ENCODE assay signal across 13 cellular contexts in genomic region chr6:108175176-108175591, GRCh38. TPM values are rescaled to one million over a fixed set of nuclear protein-coding genes. Genes with fewer than 3 reads are reported as not detected.
DNase-seq lines count a peak whose midpoint lies in the region; ATAC-seq, FAIRE-seq and TF ChIP-seq lines count a peak whose summit lies in the region.
"Had no signal": no experiment of that assay in that cellular context is flagged by ENCODE, and none has a peak within 500 bp of the region (broad histone marks: within the 10 kb centered on the region; RNA-seq: fewer than 3 reads in every experiment).

No MANE protein-coding gene starts in this region.

- peak overlapping the region in 2 of 3 donors; percentile 13 to 72 for H3K4me3 Mint-ChIP-seq in T-cell
- no peak overlapping the region for H3K4me3 Mint-ChIP-seq in CD4-positive, alpha-beta T cell

- H3K4me1 ChIP-seq in ES-I3 (ENCODE audit: insufficient read depth, low read length) (peaks cover 16% of the 10 kb centered on the region), keratinocyte (ENCODE audit: control insufficient read depth, extremely low read depth, insufficient read depth, low read length) (peaks cover 5% of the 10 kb centered on the region)

- peaks cover 78 to 91% of the 10 kb centered on the region in 2 donors for H3K27me3 Mint-ChIP-seq in T-cell
- peaks cover 98% of the 10 kb centered on the region for H3K27me3 Mint-ChIP-seq in CD4-positive, alpha-beta T cell

- H3K4me3 ChIP-seq in keratinocyte (ENCODE audit: control insufficient read depth in 2 of 3, extremely low read depth in 1 of 3, insufficient read depth in 2 of 3, low read depth in 1 of 3, low read length in 3 of 3), result peak overlapping the region in 1 of 3 experiments; percentile 65
- peak overlapping the region in 4 of 7 experiments; percentile 0 to 35 (median 12) for H3K4me3 ChIP-seq in skin epidermis
- H3K4me3 ChIP-seq: ovary had no signal

- H3K9ac ChIP-seq in ES-I3 (ENCODE audit: low read depth, low read length) (peak overlapping the region; percentile 42; the same call in 1 of the 2 replicates), keratinocyte (ENCODE audit: control insufficient read depth, extremely low read depth, insufficient read depth, low read length) (no peak overlapping the region)

- H3K36me3 Mint-ChIP-seq in T-cell, result no peaks in the 10 kb centered on the region
- H3K36me3 Mint-ChIP-seq in CD4-positive, alpha-beta T cell (ENCODE audit: low read depth), result no peaks in the 10 kb centered on the region

- FAIRE-seq in keratinocyte (lab: Jason Lieb, UNC) (no peak), GM12891 (lab: Jason Lieb, UNC) (no peak)

- no peak overlapping the region for H2AFZ ChIP-seq in keratinocyte (ENCODE audit: control insufficient read depth, low read length)

- H3K36me3 ChIP-seq in ES-I3 (ENCODE audit: insufficient read depth, low read length) (no peaks in the 10 kb centered on the region), keratinocyte (ENCODE audit: control insufficient read depth in 2 of 2, extremely low read depth in 1 of 2, insufficient read depth in 2 of 2, low read length in 2 of 2) (no peaks in the 10 kb centered on the region)
- H3K36me3 ChIP-seq: ovary had no signal

- H3K9me3 ChIP-seq in ES-I3 (ENCODE audit: control insufficient read depth, insufficient read depth, low read length) (no peaks in the 10 kb centered on the region), keratinocyte (ENCODE audit: control insufficient read depth, low read depth, low read length) (no peaks in the 10 kb centered on the region)
- H3K9me3 ChIP-seq in CD4-positive, alpha-beta T cell (ENCODE audit: control insufficient read depth, low read length), result no peaks in the 10 kb centered on the region

- H3K27me3 ChIP-seq in keratinocyte (ENCODE audit: control insufficient read depth, extremely low read depth, insufficient read depth, low read length), result peaks cover 65% of the 10 kb centered on the region
- H3K27me3 ChIP-seq in CD4-positive, alpha-beta T cell (ENCODE audit: control insufficient read depth, insufficient read depth, low read length), result peaks cover 97% of the 10 kb centered on the region
- H3K27me3 ChIP-seq: ovary had no signal

- POLR2A ChIA-PET in T-cell (lab: Charles Lee), result no interaction called here
- POLR2A ChIA-PET in CD4-positive, alpha-beta T cell (lab: Charles Lee), result no interaction called here

- H4K20me1 ChIP-seq in keratinocyte (ENCODE audit: control insufficient read depth, extremely low read depth, insufficient read depth, low read length), result no peaks in the 10 kb centered on the region

- H3K9me3 Mint-ChIP-seq in T-cell, result no peaks in the 10 kb centered on the region
- no peaks in the 10 kb centered on the region for H3K9me3 Mint-ChIP-seq in CD4-positive, alpha-beta T cell

- no peaks in the 10 kb centered on the region for H3K9me1 ChIP-seq in keratinocyte (ENCODE audit: control insufficient read depth, extremely low read depth, insufficient read depth, low read length)

- H3K79me2 ChIP-seq in keratinocyte (ENCODE audit: control insufficient read depth, insufficient read depth, low read length), result no peaks in the 10 kb centered on the region

- H3K4me1 Mint-ChIP-seq in T-cell, result peaks cover 26 to 31% (median 27%) of the 10 kb centered on the region in 3 donors
- peaks cover 28% of the 10 kb centered on the region for H3K4me1 Mint-ChIP-seq in CD4-positive, alpha-beta T cell (ENCODE audit: low read depth)

- CTCF ChIA-PET in T-cell (lab: Charles Lee), result interaction anchor here in 1 of 2 donors (0.7 kb wide), 1 partner anchor 317 kb away, joined by 3 read pairs; no protein-coding TSS in a partner anchor
- CTCF ChIA-PET in CD4-positive, alpha-beta T cell (lab: Charles Lee), result no interaction called here

- H3K4me2 ChIP-seq in keratinocyte (ENCODE audit: control insufficient read depth, extremely low read depth, insufficient read depth, low read depth, low read length), result peak overlapping the region; percentile 89

- no peak for ATAC-seq in T-cell (replicated peaks in 1 of 4)
- no peak for ATAC-seq in left lobe of liver
- no peak for ATAC-seq in CD4-positive, alpha-beta T cell (ENCODE audit: poor library complexity)

- H3K27ac Mint-ChIP-seq in T-cell, result peak overlapping the region in 1 of 2 donors; percentile 27
- no peak overlapping the region for H3K27ac Mint-ChIP-seq in CD4-positive, alpha-beta T cell

- H3K27ac ChIP-seq in keratinocyte (ENCODE audit: control insufficient read depth, insufficient read depth, low read length) (no peak overlapping the region), skin epidermis (no peak overlapping the region)
- no peak overlapping the region for H3K27ac ChIP-seq in CD4-positive, alpha-beta T cell (ENCODE audit: low read depth, low read length)
- H3K27ac ChIP-seq: ovary had no signal

- dilution Hi-C loops in keratinocyte (cut with MboI; ENCODE audit: extremely low pct_ligation_motif_present, low sequenced_read_pairs), result no loop called here

- intact Hi-C loops in CD4-positive, alpha-beta T cell (cut with DNase I, micrococcal nuclease), result no loop called here

- no peak for TF ChIP-seq POLR2A in GM12891 (IDR thresholded peaks at IDR 0.05; ENCODE audit: low read depth, low read length)

- DNase-seq in T-cell (no peak), keratinocyte (ENCODE audit: low read depth, low spot score) (no peak), left lobe of liver (ENCODE audit: low spot score) (no peak), GM12891 (ENCODE audit: insufficient read length, low spot score) (no peak)
- DNase-seq in CD4-positive, alpha-beta T cell, result no peak
- DNase-seq: activated CD8-positive, alpha-beta memory T cell treated with anti-CD3 and anti-CD28 coated beads, Interleukin-2, amount 50 U/mL, for 4 hours; NCI-H2029 treated with DMSO at 0.1 percent for 48 hours; ovary; stimulated activated CD4-positive, alpha-beta T cell treated with anti-CD3 and anti-CD28 coated beads, Interleukin-2, amount 100 ng/mL, for 48 hours; stimulated activated naive CD4-positive, alpha-beta T cell had no signal

- no peak for TF ChIP-seq CTCF in keratinocyte (optimal IDR thresholded peaks at IDR 0.05 in 1 of 3, IDR thresholded peaks at IDR 0.05 in 1 of 3, conservative IDR thresholded peaks at IDR 0.05 in 1 of 3; ENCODE audit: extremely low read depth in 1 of 3, insufficient read depth in 2 of 3, low read length in 3 of 3)
- no peak for TF ChIP-seq CTCF in CD4-positive, alpha-beta T cell (IDR thresholded peaks at IDR 0.05)

TF ChIP-seq in GM12891, 5 proteins besides CTCF, POLR2A, EP300 and RAD21:
- TF ChIP-seq PAX5 (IDR thresholded peaks at IDR 0.05; ENCODE audit: insufficient read depth, low read length, severe bottlenecking), result no peak
- TF ChIP-seq TAF1 (IDR thresholded peaks at IDR 0.05; ENCODE audit: low read depth, low read length), result no peak
- TF ChIP-seq POLR2AphosphoS5 (IDR thresholded peaks at IDR 0.05; ENCODE audit: low read depth, low read length), result no peak
- TF ChIP-seq POU2F2 (IDR thresholded peaks at IDR 0.05; ENCODE audit: low read depth, low read length), result no peak
- no peak for TF ChIP-seq SPI1 (IDR thresholded peaks at IDR 0.05; ENCODE audit: low read depth, low read length)

RNA-seq across cellular contexts. Expression of gene NR2E1, which starts 9.4 kb away (rescaled TPM):
- not detected for total RNA-seq in T-cell
- polyA plus RNA-seq in keratinocyte, result 0.04 TPM in 1 of 3 replicates, not detected in the others
- not detected for polyA plus RNA-seq in keratinocyte (2011; ENCODE audit: low read depth)
- not detected in 2 replicates for polyA plus RNA-seq in keratinocyte (2011; cell fraction: cytosol; rRNA removed)
- not detected in 2 replicates for polyA plus RNA-seq in keratinocyte (2011; cell fraction: nucleus; rRNA removed)
- polyA plus RNA-seq in keratinocyte (2012; ENCODE audit: low replicate concordance), result not detected in 2 replicates
- not detected in 3 replicates for polyA minus RNA-seq in keratinocyte
- not detected for polyA minus RNA-seq in keratinocyte (2011; cell fraction: cytosol; rRNA and poly(A)+ RNA removed)
- polyA minus RNA-seq in keratinocyte (2011; cell fraction: nucleus; rRNA and poly(A)+ RNA removed), result not detected in 2 replicates
- not detected for total RNA-seq in left lobe of liver
- total RNA-seq in CD4-positive, alpha-beta T cell, result not detected
- not detected for polyA plus RNA-seq in GM12891 (2012; ENCODE audit: low read depth, missing spikeins)
- total RNA-seq: LHCN-M2, ovary had no signal
